In genomic region chr1:212551929-212552328, GRCh38 we compare ENCODE assay signal across 24 cellular contexts.
"Had no signal": no experiment of that assay in that cellular context is flagged by ENCODE, and none has a peak within 500 bp of the region (broad histone marks: within the 10 kb centered on the region; RNA-seq: fewer than 3 reads in every experiment).

No MANE protein-coding gene starts in this region.

- H3K27me3 ChIP-seq: MG63 had no signal

- FAIRE-seq: RCC 7860 had no signal

- H3K4me3 ChIP-seq: MG63, SJSA1, SK-N-MC had no signal

- H3K27ac ChIP-seq: SJSA1, SK-N-MC had no signal

- DNase-seq: Karpas-422, KG1, MG63, NCI-H1092, NCI-H1105 treated with DMSO at 0.1 percent for 48 hours, NCI-H1417 treated with DMSO at 0.1 percent for 48 hours, NCI-H146, NCI-H1694 treated with DMSO at 0.1 percent for 48 hours, NCI-H1930, NCI-H2081, NCI-H2107, NCI-H2227 treated with DMSO at 0.1 percent for 48 hours, NCI-H446, NCI-H510A, NCI-H524 treated with DMSO at 0.1 percent for 48 hours, NCI-H69, NCI-H774, Right ventricle myocardium superior, RPMI8226, SIG-M5, SW 1271 had no signal

- H3K4me1 ChIP-seq: SJSA1 had no signal

- H3K36me3 ChIP-seq: MG63, SJSA1 had no signal

- H3K9me3 ChIP-seq: MG63, SJSA1 had no signal
